In genomic region chr14:75064205-75064567, GRCh38 we compare ENCODE assay signal across 8 cellular contexts. TPM values are rescaled to one million over a fixed set of nuclear protein-coding genes. Genes with fewer than 3 reads are reported as not detected.
DNase-seq lines count a peak whose midpoint lies in the region; ATAC-seq and TF ChIP-seq lines count a peak whose summit lies in the region.

No MANE protein-coding gene starts in this region.

- peak overlapping the region; percentile 99 for H3K4me3 Mint-ChIP-seq in osteocyte (ENCODE audit: unreplicated experiment)

- H3K36me3 ChIP-seq in HUES48 (ENCODE audit: control insufficient read depth, insufficient read depth, low read length) (peaks cover 15% of the 10 kb centered on the region), duodenal mucosa (ENCODE audit: control insufficient read depth in 1 of 2, insufficient read depth in 2 of 2, low read length in 2 of 2) (no peaks in the 10 kb centered on the region)

- H3K27me3 ChIP-seq in HUES48 (ENCODE audit: control insufficient read depth, insufficient read depth, low read length) (no peaks in the 10 kb centered on the region), duodenal mucosa (ENCODE audit: control insufficient read depth in 1 of 2, insufficient read depth in 2 of 2, low read length in 2 of 2) (no peaks in the 10 kb centered on the region)

- H3K9ac ChIP-seq in HUES48 (ENCODE audit: low read depth, low read length), result no peak overlapping the region
- peak overlapping the region; percentile 74 to 94 for H3K9ac ChIP-seq in duodenal mucosa (ENCODE audit: low read depth in 1 of 2, low read length in 2 of 2)

- H3K27ac Mint-ChIP-seq in osteocyte (ENCODE audit: unreplicated experiment), result peak overlapping the region; percentile 82

- peaks cover 22% of the 10 kb centered on the region for H3K4me1 Mint-ChIP-seq in osteocyte (ENCODE audit: unreplicated experiment)

- TF ChIP-seq CTCF in GM12865 (IDR thresholded peaks at IDR 0.05; ENCODE audit: insufficient read depth, low read depth, low read length, missing control alignments), result no peak
- no peak for TF ChIP-seq CTCF in osteocyte (IDR thresholded peaks at IDR 0.05)

- no peaks in the 10 kb centered on the region for H3K36me3 Mint-ChIP-seq in osteocyte (ENCODE audit: unreplicated experiment)

- H3K4me3 ChIP-seq in GM12865 (ENCODE audit: low read depth, low read length) (peak overlapping the region; percentile 93), HUES48 (ENCODE audit: low read depth, low read length) (peak overlapping the region; percentile 88), duodenal mucosa (ENCODE audit: low read depth in 1 of 2, low read length in 2 of 2) (peak overlapping the region; percentile 85 to 98)

- no peak for ATAC-seq in GM18867 (IDR thresholded peaks at IDR 0.05; ENCODE audit: unreplicated experiment)

- no peaks in the 10 kb centered on the region for H3K9me3 Mint-ChIP-seq in osteocyte (ENCODE audit: unreplicated experiment)

- H3K9me3 ChIP-seq in HUES48 (ENCODE audit: control insufficient read depth, insufficient read depth, low read length) (no peaks in the 10 kb centered on the region), duodenal mucosa (ENCODE audit: control insufficient read depth in 1 of 2, low read length in 2 of 2) (no peaks in the 10 kb centered on the region)

- DNase-seq in GM12865 (ENCODE audit: low read depth) (no peak), osteocyte (ENCODE audit: extremely low spot score, unreplicated experiment) (no peak), A172 (ENCODE audit: low spot score) (no peak), occipital lobe (lab: John Stamatoyannopoulos, UW) (no peak)
- no peak for DNase-seq in activated CD4-positive, alpha-beta T cell treated with anti-CD3 and anti-CD28 coated beads for 48 hours

- no peak overlapping the region for H3K27ac ChIP-seq in HUES48 (ENCODE audit: low read depth, low read length)
- no peak overlapping the region for H3K27ac ChIP-seq in duodenal mucosa (ENCODE audit: low read depth, low read length)

- no peaks in the 10 kb centered on the region for H3K27me3 Mint-ChIP-seq in osteocyte (ENCODE audit: unreplicated experiment)

- H3K4me1 ChIP-seq in HUES48 (ENCODE audit: control insufficient read depth, insufficient read depth, low read length) (no peaks in the 10 kb centered on the region), duodenal mucosa (ENCODE audit: control insufficient read depth in 1 of 2, insufficient read depth in 2 of 2, low read length in 2 of 2) (peaks cover 11 to 15% of the 10 kb centered on the region in 2 donors)

RNA-seq across cellular contexts. Expression of gene ACYP1, which starts 0.4 kb away (rescaled TPM):
- total RNA-seq in osteocyte (8.8 and 10.4 TPM in 2 replicates), occipital lobe (16.2 TPM)
- 28.9 and 31.3 TPM in 2 replicates for total RNA-seq in A172 (2014; rRNA removed; shearing (Covaris generic))

RNA-seq across cellular contexts. Expression of gene ZC2HC1C, which starts 5.3 kb away (rescaled TPM):
- total RNA-seq in osteocyte (0.08 and 1.0 TPM in 2 replicates), occipital lobe (2.8 TPM)
- 1.7 and 2.0 TPM in 2 replicates for total RNA-seq in A172 (2014; rRNA removed; shearing (Covaris generic))

RNA-seq across cellular contexts. Expression of gene MLH3, which starts 12.9 kb away (rescaled TPM):
- total RNA-seq in osteocyte (21.8 and 22.9 TPM in 2 replicates), occipital lobe (65.2 TPM)
- 4.9 and 7.7 TPM in 2 replicates for total RNA-seq in A172 (2014; rRNA removed; shearing (Covaris generic))
